Comparison of ENCODE assay signal across 2 cellular contexts in the genomic region with DNA sequence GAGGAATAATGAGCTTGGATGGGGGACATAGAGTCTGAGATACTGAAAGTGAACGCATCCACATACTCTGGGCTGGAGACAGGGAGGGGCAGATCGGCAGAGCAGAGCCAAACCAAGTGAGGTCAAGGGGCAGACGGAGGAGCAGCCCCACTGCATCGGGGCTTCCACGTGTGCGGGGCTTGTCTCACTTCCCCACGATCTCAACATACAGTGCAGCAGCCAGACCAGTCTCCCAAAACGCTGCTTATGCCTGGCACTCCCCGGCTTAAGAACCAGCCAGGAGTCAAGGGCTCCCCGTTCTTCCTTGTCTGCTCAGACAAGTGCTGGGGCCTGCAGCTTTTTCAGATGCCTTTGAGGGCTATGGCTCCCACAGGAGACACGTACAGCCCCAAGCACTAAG.
TF ChIP-seq lines count a peak whose summit lies in the region.

No MANE protein-coding gene starts in this region.

TF ChIP-seq in IMR-90, 13 proteins besides CTCF, POLR2A, EP300 and RAD21:
- no peak for TF ChIP-seq CHD1 (IDR thresholded peaks at IDR 0.05; ENCODE audit: low read depth, low read length)
- no peak for TF ChIP-seq MAFK (IDR thresholded peaks at IDR 0.05; ENCODE audit: low read depth, low read length)
- no peak for TF ChIP-seq CEBPB (IDR thresholded peaks at IDR 0.05; ENCODE audit: low read depth, low read length)
- no peak for TF ChIP-seq MXI1 (IDR thresholded peaks at IDR 0.05; ENCODE audit: borderline replicate concordance, low read depth, low read length)
- TF ChIP-seq USF2 (IDR thresholded peaks at IDR 0.05; ENCODE audit: low read depth, low read length) = no peak
- no peak for TF ChIP-seq SMC3 (IDR thresholded peaks at IDR 0.05; ENCODE audit: low read depth, low read length)
- no peak for TF ChIP-seq NFE2L2 (IDR thresholded peaks at IDR 0.05; ENCODE audit: low read depth, low read length)
- TF ChIP-seq FOS (IDR thresholded peaks at IDR 0.05; ENCODE audit: low read depth, low read length) = no peak
- no peak for TF ChIP-seq RCOR1 (IDR thresholded peaks at IDR 0.05; ENCODE audit: insufficient replicate concordance, low read length)
- TF ChIP-seq, protein P1, sequence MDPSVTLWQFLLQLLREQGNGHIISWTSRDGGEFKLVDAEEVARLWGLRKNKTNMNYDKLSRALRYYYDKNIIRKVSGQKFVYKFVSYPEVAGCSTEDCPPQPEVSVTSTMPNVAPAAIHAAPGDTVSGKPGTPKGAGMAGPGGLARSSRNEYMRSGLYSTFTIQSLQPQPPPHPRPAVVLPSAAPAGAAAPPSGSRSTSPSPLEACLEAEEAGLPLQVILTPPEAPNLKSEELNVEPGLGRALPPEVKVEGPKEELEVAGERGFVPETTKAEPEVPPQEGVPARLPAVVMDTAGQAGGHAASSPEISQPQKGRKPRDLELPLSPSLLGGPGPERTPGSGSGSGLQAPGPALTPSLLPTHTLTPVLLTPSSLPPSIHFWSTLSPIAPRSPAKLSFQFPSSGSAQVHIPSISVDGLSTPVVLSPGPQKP (IDR thresholded peaks at IDR 0.05; ENCODE audit: borderline replicate concordance, low read depth, low read length) = no peak
- TF ChIP-seq RFX5 (IDR thresholded peaks at IDR 0.05; ENCODE audit: low read depth, low read length) = no peak
- TF ChIP-seq BHLHE40 (IDR thresholded peaks at IDR 0.05; ENCODE audit: low read depth, low read length) = no peak
- no peak for TF ChIP-seq MAZ (IDR thresholded peaks at IDR 0.05; ENCODE audit: borderline replicate concordance, low read depth, low read length)

TF ChIP-seq in H1, 55 proteins besides CTCF, POLR2A, EP300 and RAD21:
- TF ChIP-seq, protein P2, sequence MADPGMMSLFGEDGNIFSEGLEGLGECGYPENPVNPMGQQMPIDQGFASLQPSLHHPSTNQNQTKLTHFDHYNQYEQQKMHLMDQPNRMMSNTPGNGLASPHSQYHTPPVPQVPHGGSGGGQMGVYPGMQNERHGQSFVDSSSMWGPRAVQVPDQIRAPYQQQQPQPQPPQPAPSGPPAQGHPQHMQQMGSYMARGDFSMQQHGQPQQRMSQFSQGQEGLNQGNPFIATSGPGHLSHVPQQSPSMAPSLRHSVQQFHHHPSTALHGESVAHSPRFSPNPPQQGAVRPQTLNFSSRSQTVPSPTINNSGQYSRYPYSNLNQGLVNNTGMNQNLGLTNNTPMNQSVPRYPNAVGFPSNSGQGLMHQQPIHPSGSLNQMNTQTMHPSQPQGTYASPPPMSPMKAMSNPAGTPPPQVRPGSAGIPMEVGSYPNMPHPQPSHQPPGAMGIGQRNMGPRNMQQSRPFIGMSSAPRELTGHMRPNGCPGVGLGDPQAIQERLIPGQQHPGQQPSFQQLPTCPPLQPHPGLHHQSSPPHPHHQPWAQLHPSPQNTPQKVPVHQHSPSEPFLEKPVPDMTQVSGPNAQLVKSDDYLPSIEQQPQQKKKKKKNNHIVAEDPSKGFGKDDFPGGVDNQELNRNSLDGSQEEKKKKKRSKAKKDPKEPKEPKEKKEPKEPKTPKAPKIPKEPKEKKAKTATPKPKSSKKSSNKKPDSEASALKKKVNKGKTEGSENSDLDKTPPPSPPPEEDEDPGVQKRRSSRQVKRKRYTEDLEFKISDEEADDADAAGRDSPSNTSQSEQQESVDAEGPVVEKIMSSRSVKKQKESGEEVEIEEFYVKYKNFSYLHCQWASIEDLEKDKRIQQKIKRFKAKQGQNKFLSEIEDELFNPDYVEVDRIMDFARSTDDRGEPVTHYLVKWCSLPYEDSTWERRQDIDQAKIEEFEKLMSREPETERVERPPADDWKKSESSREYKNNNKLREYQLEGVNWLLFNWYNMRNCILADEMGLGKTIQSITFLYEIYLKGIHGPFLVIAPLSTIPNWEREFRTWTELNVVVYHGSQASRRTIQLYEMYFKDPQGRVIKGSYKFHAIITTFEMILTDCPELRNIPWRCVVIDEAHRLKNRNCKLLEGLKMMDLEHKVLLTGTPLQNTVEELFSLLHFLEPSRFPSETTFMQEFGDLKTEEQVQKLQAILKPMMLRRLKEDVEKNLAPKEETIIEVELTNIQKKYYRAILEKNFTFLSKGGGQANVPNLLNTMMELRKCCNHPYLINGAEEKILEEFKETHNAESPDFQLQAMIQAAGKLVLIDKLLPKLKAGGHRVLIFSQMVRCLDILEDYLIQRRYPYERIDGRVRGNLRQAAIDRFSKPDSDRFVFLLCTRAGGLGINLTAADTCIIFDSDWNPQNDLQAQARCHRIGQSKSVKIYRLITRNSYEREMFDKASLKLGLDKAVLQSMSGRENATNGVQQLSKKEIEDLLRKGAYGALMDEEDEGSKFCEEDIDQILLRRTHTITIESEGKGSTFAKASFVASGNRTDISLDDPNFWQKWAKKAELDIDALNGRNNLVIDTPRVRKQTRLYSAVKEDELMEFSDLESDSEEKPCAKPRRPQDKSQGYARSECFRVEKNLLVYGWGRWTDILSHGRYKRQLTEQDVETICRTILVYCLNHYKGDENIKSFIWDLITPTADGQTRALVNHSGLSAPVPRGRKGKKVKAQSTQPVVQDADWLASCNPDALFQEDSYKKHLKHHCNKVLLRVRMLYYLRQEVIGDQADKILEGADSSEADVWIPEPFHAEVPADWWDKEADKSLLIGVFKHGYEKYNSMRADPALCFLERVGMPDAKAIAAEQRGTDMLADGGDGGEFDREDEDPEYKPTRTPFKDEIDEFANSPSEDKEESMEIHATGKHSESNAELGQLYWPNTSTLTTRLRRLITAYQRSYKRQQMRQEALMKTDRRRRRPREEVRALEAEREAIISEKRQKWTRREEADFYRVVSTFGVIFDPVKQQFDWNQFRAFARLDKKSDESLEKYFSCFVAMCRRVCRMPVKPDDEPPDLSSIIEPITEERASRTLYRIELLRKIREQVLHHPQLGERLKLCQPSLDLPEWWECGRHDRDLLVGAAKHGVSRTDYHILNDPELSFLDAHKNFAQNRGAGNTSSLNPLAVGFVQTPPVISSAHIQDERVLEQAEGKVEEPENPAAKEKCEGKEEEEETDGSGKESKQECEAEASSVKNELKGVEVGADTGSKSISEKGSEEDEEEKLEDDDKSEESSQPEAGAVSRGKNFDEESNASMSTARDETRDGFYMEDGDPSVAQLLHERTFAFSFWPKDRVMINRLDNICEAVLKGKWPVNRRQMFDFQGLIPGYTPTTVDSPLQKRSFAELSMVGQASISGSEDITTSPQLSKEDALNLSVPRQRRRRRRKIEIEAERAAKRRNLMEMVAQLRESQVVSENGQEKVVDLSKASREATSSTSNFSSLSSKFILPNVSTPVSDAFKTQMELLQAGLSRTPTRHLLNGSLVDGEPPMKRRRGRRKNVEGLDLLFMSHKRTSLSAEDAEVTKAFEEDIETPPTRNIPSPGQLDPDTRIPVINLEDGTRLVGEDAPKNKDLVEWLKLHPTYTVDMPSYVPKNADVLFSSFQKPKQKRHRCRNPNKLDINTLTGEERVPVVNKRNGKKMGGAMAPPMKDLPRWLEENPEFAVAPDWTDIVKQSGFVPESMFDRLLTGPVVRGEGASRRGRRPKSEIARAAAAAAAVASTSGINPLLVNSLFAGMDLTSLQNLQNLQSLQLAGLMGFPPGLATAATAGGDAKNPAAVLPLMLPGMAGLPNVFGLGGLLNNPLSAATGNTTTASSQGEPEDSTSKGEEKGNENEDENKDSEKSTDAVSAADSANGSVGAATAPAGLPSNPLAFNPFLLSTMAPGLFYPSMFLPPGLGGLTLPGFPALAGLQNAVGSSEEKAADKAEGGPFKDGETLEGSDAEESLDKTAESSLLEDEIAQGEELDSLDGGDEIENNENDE (IDR thresholded peaks at IDR 0.05; ENCODE audit: insufficient replicate concordance, low read length) = no peak
